14 cellular contexts compared by ENCODE assay signal in the genomic region with DNA sequence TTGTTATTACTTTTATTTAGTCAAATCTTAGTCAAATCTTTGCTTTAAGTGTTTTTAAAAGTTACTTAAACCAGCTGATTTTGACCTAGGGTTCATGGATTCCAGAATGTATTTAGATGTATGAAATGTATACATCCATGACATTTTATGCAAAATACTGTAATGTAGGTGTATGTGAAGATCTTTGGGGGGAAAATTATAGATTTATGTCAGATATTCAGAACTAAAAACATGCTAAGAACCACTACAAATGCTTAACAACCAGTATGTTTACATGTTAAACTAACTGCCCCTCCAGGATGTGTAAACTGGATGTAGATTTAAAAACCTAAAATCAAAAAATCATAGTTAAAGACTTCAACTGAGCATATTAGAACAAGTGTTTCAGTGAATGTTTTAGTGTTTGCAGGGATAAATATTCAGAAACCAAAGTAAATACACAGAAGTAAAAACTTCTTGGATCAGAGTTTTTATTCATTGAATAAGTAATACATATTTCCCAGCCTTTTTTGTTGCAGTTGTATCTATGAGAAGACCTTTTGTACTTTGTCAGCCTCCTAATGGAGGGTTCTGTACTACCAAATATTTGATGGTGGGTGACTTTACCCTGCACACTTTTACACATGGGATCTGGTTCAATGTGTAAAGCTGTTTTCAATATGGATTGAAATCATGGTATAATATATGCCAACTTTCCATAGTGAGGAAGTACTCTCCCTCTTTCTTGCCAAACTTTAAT. TPM values are rescaled to one million over a fixed set of nuclear protein-coding genes. Genes with fewer than 3 reads are reported as not detected.
A peak's percentile ranks its signal among the peaks of the same experiment; 100 is the strongest.
DNase-seq lines count a peak whose midpoint lies in the region; ATAC-seq and TF ChIP-seq lines count a peak whose summit lies in the region.
"Had no signal": no experiment of that assay in that cellular context is flagged by ENCODE, and none has a peak within 500 bp of the region (broad histone marks: within the 10 kb centered on the region; RNA-seq: fewer than 3 reads in every experiment).

No MANE protein-coding gene starts in this region.

- H3K4ac ChIP-seq in trophoblast cell (ENCODE audit: low read depth, low read length) = no peak overlapping the region

- H3K9me3 ChIP-seq in right lobe of liver (no peaks in the 10 kb centered on the region), skeletal muscle tissue (ENCODE audit: control insufficient read depth in 3 of 3, low read length in 3 of 3) (no peaks in the 10 kb centered on the region), trophoblast cell (ENCODE audit: insufficient read depth, low read depth, low read length) (no peaks in the 10 kb centered on the region)

- ATAC-seq in right lobe of liver (no peak), GM18511 (IDR thresholded peaks at IDR 0.05; ENCODE audit: unreplicated experiment) (no peak)

- H3K79me1 ChIP-seq in trophoblast cell (ENCODE audit: low read length) = no peaks in the 10 kb centered on the region

- H3K9ac ChIP-seq in skeletal muscle tissue (ENCODE audit: low read depth in 1 of 3, low read length in 3 of 3) (peak overlapping the region; percentile 84 to 97 (median 94)), trophoblast cell (ENCODE audit: low read length) (no peak overlapping the region)

- H4K8ac ChIP-seq in trophoblast cell (ENCODE audit: low read depth, low read length) = no peak overlapping the region

- H3K4me2 ChIP-seq in trophoblast cell (ENCODE audit: low read length) = no peak overlapping the region

- H3K27ac ChIP-seq in right lobe of liver = peak overlapping the region in 2 of 3 donors; percentile 98 to 100
- H3K27ac ChIP-seq in skeletal muscle tissue (ENCODE audit: low read depth, low read length) = peak overlapping the region; percentile 99
- no peak overlapping the region for H3K27ac ChIP-seq in trophoblast cell (ENCODE audit: low read depth, low read length)

- no peak overlapping the region for H4K12ac ChIP-seq in trophoblast cell (ENCODE audit: low read depth, low read length)

- no peaks in the 10 kb centered on the region for H3K79me2 ChIP-seq in trophoblast cell (ENCODE audit: control insufficient read depth, insufficient read depth, low read length, poor library complexity)

- H4K91ac ChIP-seq in trophoblast cell (ENCODE audit: low read depth, low read length) = no peak overlapping the region

- H3K23ac ChIP-seq in trophoblast cell (ENCODE audit: low read length) = no peak overlapping the region

- no peak overlapping the region for H2BK12ac ChIP-seq in trophoblast cell (ENCODE audit: low read length)

- POLR2A ChIA-PET in BJ (lab: Charles Lee) = no interaction called here

- H3K4me1 ChIP-seq in right lobe of liver = peaks cover 0 to 16% (median 3%) of the 10 kb centered on the region in 4 donors
- H3K4me1 ChIP-seq in skeletal muscle tissue (ENCODE audit: control insufficient read depth in 3 of 3, insufficient read depth in 3 of 3, low read length in 3 of 3) = peaks cover 17 to 33% (median 30%) of the 10 kb centered on the region in 3 donors
- no peaks in the 10 kb centered on the region for H3K4me1 ChIP-seq in trophoblast cell (ENCODE audit: control insufficient read depth in 1 of 2, insufficient read depth in 2 of 2, low read length in 2 of 2)

- no peaks in the 10 kb centered on the region for H3K36me3 ChIP-seq in BJ (ENCODE audit: control insufficient read depth, insufficient read depth, low read length)
- H3K36me3 ChIP-seq in right lobe of liver = no peaks in the 10 kb centered on the region
- peaks cover 0 to 2% (median 0%) of the 10 kb centered on the region in 3 donors for H3K36me3 ChIP-seq in skeletal muscle tissue (ENCODE audit: control insufficient read depth in 3 of 3, insufficient read depth in 3 of 3, low read length in 3 of 3)
- H3K36me3 ChIP-seq in trophoblast cell (ENCODE audit: control insufficient read depth in 1 of 2, insufficient read depth in 2 of 2, low read length in 2 of 2) = no peaks in the 10 kb centered on the region

- peak overlapping the region; percentile 16; the same call in 1 of the 2 replicates for H3K4me3 ChIP-seq in BJ (ENCODE audit: low read depth, low read length)
- peak overlapping the region; percentile 85 for H3K4me3 ChIP-seq in WI38 (ENCODE audit: low read depth, low read length)
- H3K4me3 ChIP-seq in right lobe of liver = peak overlapping the region; percentile 46 to 62 (median 57)
- peak overlapping the region; percentile 86 to 93 (median 87) for H3K4me3 ChIP-seq in skeletal muscle tissue (ENCODE audit: low read length in 3 of 3)
- no peak overlapping the region for H3K4me3 ChIP-seq in trophoblast cell (ENCODE audit: low read depth, low read length)

- no peak overlapping the region for H3K14ac ChIP-seq in trophoblast cell (ENCODE audit: low read length)

- H2AFZ ChIP-seq in trophoblast cell (ENCODE audit: insufficient read depth, low read length, poor library complexity) = no peak overlapping the region

- DNase-seq in BJ (ENCODE audit: low read depth) (no peak), right lobe of liver (no peak), NOMO-1 treated with DMSO at 0.1 percent for 48 hours (lab: John Stamatoyannopoulos, UW; ENCODE audit: unreplicated experiment) (no peak), trophoblast cell (no peak)
- no peak for DNase-seq in activated CD4-positive, CD25-positive, alpha-beta regulatory T cell treated with anti-CD3 and anti-CD28 coated beads, Interleukin-2, amount 50 U/mL, for 72 hours
- DNase-seq: activated effector memory CD4-positive, alpha-beta T cell treated with Interleukin-2 at 50 U/mL for 16 hours; AML-193; immature natural killer cell; NCI-H1417; NCI-H345; stimulated activated CD4-positive, alpha-beta T cell treated with anti-CD3 and anti-CD28 coated beads, Interleukin-4, amount 100 ng/mL, for 1 hour had no signal

- no peak overlapping the region for H3K18ac ChIP-seq in trophoblast cell (ENCODE audit: low read length)

- intact Hi-C loops in right lobe of liver (cut with DNase I) = no loop called here

- TF ChIP-seq POLR2A in right lobe of liver (IDR thresholded peaks at IDR 0.05) = no peak

- TF ChIP-seq CTCF in BJ (IDR thresholded peaks at IDR 0.05; ENCODE audit: insufficient read depth, low read depth, low read length) (no peak), WI38 (IDR thresholded peaks at IDR 0.05; ENCODE audit: low read depth, low read length) (no peak), right lobe of liver (IDR thresholded peaks at IDR 0.05) (no peak)

- no peaks in the 10 kb centered on the region for H3K27me3 ChIP-seq in BJ (ENCODE audit: control insufficient read depth, insufficient read depth, low read length)
- no peaks in the 10 kb centered on the region for H3K27me3 ChIP-seq in right lobe of liver
- no peaks in the 10 kb centered on the region for H3K27me3 ChIP-seq in skeletal muscle tissue (ENCODE audit: control insufficient read depth in 3 of 3, insufficient read depth in 3 of 3, low read length in 3 of 3)
- no peaks in the 10 kb centered on the region for H3K27me3 ChIP-seq in trophoblast cell (ENCODE audit: insufficient read depth, low read length)

- CTCF ChIA-PET in BJ (lab: Yijun Ruan, JAX) = interaction anchor here (0.7 to 6.5 kb wide), 3 partner anchors 79 to 91 kb away, joined by 3 to 136 read pairs (median 4); no protein-coding TSS in a partner anchor

- H2BK5ac ChIP-seq in trophoblast cell (ENCODE audit: low read depth, low read length, poor library complexity) = no peak overlapping the region

- no peak overlapping the region for H2AK5ac ChIP-seq in trophoblast cell (ENCODE audit: low read length)

- H2BK120ac ChIP-seq in trophoblast cell (ENCODE audit: insufficient read depth, low read length, poor library complexity) = no peak overlapping the region

RNA-seq across cellular contexts. Expression of gene CPED1, which starts 3.9 kb away (rescaled TPM):
- 18.3 and 22.0 TPM in 2 replicates for polyA plus RNA-seq in BJ (2011; rRNA removed)
- polyA minus RNA-seq in BJ (2011; rRNA and poly(A)+ RNA removed) = 34.9 and 35.6 TPM in 2 replicates
- 10 to 100 TPM; 24.3 to 45.8 (median 34.9) TPM for total RNA-seq in right lobe of liver
- total RNA-seq in skeletal muscle tissue = 14.6 TPM
- 0.05 and 0.07 TPM in 2 replicates for polyA plus RNA-seq in trophoblast cell (2013)

RNA-seq across cellular contexts. Expression of gene ING3, which starts 41.9 kb away (rescaled TPM):
- polyA plus RNA-seq in BJ (2011; rRNA removed) = 4.4 and 8.4 TPM in 2 replicates
- 3.1 and 6.5 TPM in 2 replicates for polyA minus RNA-seq in BJ (2011; rRNA and poly(A)+ RNA removed)
- total RNA-seq in right lobe of liver (1 to 10 TPM; 4.5 to 6.5 (median 6.2) TPM), skeletal muscle tissue (11.5 TPM)
- 10.3 and 11.2 TPM in 2 replicates for polyA plus RNA-seq in trophoblast cell (2013)
